8 cellular contexts compared by ENCODE assay signal in the genomic region with DNA sequence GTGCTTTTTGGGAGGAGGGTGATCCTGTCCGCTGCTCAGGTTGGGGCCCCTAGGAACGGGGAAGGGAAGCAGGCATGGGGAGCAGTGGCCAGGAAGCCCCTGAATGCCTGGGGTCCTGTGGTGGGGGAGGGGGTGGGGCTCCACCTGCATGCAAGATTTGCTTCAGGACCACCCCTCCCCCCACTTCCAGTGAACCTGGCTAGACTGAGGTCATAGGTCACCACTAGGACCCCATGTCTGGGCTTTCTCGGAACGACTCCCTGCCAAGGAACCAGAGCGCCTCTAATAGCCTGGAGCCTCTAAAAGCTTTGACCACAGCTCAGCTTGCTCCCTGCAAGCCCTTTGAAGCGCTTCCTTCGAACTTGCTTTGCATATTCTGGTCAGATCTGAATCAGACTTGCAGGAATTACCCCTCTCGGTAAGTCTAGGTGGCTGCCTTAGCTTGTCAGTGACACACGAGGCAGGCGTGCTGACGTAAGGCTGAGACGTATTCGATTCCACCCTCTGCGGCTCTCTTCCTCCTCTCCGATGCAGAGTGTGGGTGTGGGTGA. TPM values are rescaled to one million over a fixed set of nuclear protein-coding genes. Genes with fewer than 3 reads are reported as not detected.
A peak's percentile ranks its signal among the peaks of the same experiment; 100 is the strongest.
DNase-seq lines count a peak whose midpoint lies in the region; ATAC-seq and TF ChIP-seq lines count a peak whose summit lies in the region.

No MANE protein-coding gene starts in this region.

- no peak overlapping the region for H3K9ac ChIP-seq in HUES6 (ENCODE audit: low read length)

- peaks cover 66% of the 10 kb centered on the region for H3K4me1 ChIP-seq in HUES6 (ENCODE audit: control insufficient read depth, insufficient read depth, low read length)

- ATAC-seq in GM21515 (IDR thresholded peaks at IDR 0.05; ENCODE audit: unreplicated experiment) (peak; percentile 50), natural killer cell (peak; percentile 65 to 82 (median 71))

- peaks cover 55% of the 10 kb centered on the region for H3K27me3 ChIP-seq in HUES6 (ENCODE audit: control insufficient read depth, insufficient read depth, low read length)
- H3K27me3 ChIP-seq in WERI-Rb-1 (ENCODE audit: insufficient read depth, low read depth, severe bottlenecking): peaks cover 22% of the 10 kb centered on the region

- TF ChIP-seq CTCF in Calu3 (IDR thresholded peaks at IDR 0.05; ENCODE audit: unreplicated experiment): no peak
- no peak for TF ChIP-seq CTCF in natural killer cell (IDR thresholded peaks at IDR 0.05)
- TF ChIP-seq CTCF in WERI-Rb-1 (IDR thresholded peaks at IDR 0.05; ENCODE audit: low read depth, low read length): no peak

- H3K4me3 ChIP-seq in HUES6 (ENCODE audit: low read depth, low read length) (peak overlapping the region; percentile 6; the same call in 1 of the 2 replicates), WERI-Rb-1 (ENCODE audit: low read depth, low read length) (no peak overlapping the region)

- BruUV-seq in Calu3 (replicated peaks; lab: Mats Ljungman, UMichigan): no TSS peak

- H3K9me3 Mint-ChIP-seq in Calu3 (ENCODE audit: low read depth, unreplicated experiment): no peaks in the 10 kb centered on the region
- H3K9me3 Mint-ChIP-seq in natural killer cell: no peaks in the 10 kb centered on the region
- no peaks in the 10 kb centered on the region for H3K9me3 Mint-ChIP-seq in stimulated activated naive CD8-positive, alpha-beta T cell treated with anti-CD3 and anti-CD28 coated beads, Interleukin-15, Interleukin-2, amounts not matched to agents 100 ng/mL and 50 ng/mL, for 24 hours

- H3K9me3 ChIP-seq in HUES6 (ENCODE audit: control insufficient read depth, insufficient read depth, low read depth, low read length) (no peaks in the 10 kb centered on the region), WERI-Rb-1 (ENCODE audit: severe bottlenecking) (no peaks in the 10 kb centered on the region)

- intact Hi-C loops in Calu3 (cut with micrococcal nuclease; ENCODE audit: unreplicated experiment) (loop anchor here (5.0 kb wide), 1 partner anchor 39 kb away; no protein-coding TSS in a partner anchor), natural killer cell (cut with micrococcal nuclease) (no loop called here)

- H3K4me3 Mint-ChIP-seq in Calu3 (ENCODE audit: low read depth, unreplicated experiment) (peak overlapping the region; percentile 86), natural killer cell (peak overlapping the region; percentile 62)
- peak overlapping the region; percentile 90 for H3K4me3 Mint-ChIP-seq in stimulated activated naive CD8-positive, alpha-beta T cell treated with anti-CD3 and anti-CD28 coated beads, Interleukin-15, Interleukin-2, amounts not matched to agents 100 ng/mL and 50 ng/mL, for 24 hours

- H3K36me3 Mint-ChIP-seq in Calu3 (ENCODE audit: insufficient read depth, unreplicated experiment) (peaks cover 74% of the 10 kb centered on the region), natural killer cell (no peaks in the 10 kb centered on the region)
- H3K36me3 Mint-ChIP-seq in stimulated activated naive CD8-positive, alpha-beta T cell treated with anti-CD3 and anti-CD28 coated beads, Interleukin-15, Interleukin-2, amounts not matched to agents 100 ng/mL and 50 ng/mL, for 24 hours (ENCODE audit: low read depth): peaks cover 23% of the 10 kb centered on the region

- H3K27ac Mint-ChIP-seq in Calu3 (ENCODE audit: unreplicated experiment) (peak overlapping the region; percentile 79), natural killer cell (peak overlapping the region; percentile 82 to 86)
- H3K27ac Mint-ChIP-seq in stimulated activated naive CD8-positive, alpha-beta T cell treated with anti-CD3 and anti-CD28 coated beads, Interleukin-15, Interleukin-2, amounts not matched to agents 100 ng/mL and 50 ng/mL, for 24 hours: peak overlapping the region; percentile 88

- no peak overlapping the region; the same call in 1 of the 2 replicates for H3K27ac ChIP-seq in HUES6 (ENCODE audit: low read depth, low read length)
- no peak overlapping the region for H3K27ac ChIP-seq in WERI-Rb-1

- H3K36me3 ChIP-seq in HUES6 (ENCODE audit: control insufficient read depth, insufficient read depth, low read length): peaks cover 15% of the 10 kb centered on the region; the same call in 1 of the 2 replicates
- H3K36me3 ChIP-seq in WERI-Rb-1: peaks cover 11% of the 10 kb centered on the region

- peaks cover 35% of the 10 kb centered on the region for H3K4me1 Mint-ChIP-seq in Calu3 (ENCODE audit: low read depth, unreplicated experiment)
- peaks cover 12 to 50% of the 10 kb centered on the region in 2 donors for H3K4me1 Mint-ChIP-seq in natural killer cell
- H3K4me1 Mint-ChIP-seq in stimulated activated naive CD8-positive, alpha-beta T cell treated with anti-CD3 and anti-CD28 coated beads, Interleukin-15, Interleukin-2, amounts not matched to agents 100 ng/mL and 50 ng/mL, for 24 hours (ENCODE audit: low read depth): peaks cover 59% of the 10 kb centered on the region

- CTCF ChIA-PET in Calu3 (lab: Charles Lee): interaction anchor here (0.5 to 1.1 kb wide), 4 partner anchors 12 to 769 kb away, joined by 4 to 10 read pairs (median 5); no protein-coding TSS in a partner anchor

- peak; percentile 67 for DNase-seq in Calu3
- DNase-seq in activated CD4-positive, CD25-positive, alpha-beta regulatory T cell treated with anti-CD3 and anti-CD28 coated beads, Interleukin-2, amount 50 U/mL, for 16 hours (ENCODE audit: low read depth, low spot score): peak; percentile 81
- DNase-seq in cerebellar cortex (ENCODE audit: low spot score): peak; percentile 65
- DNase-seq in natural killer cell: peak; percentile 64
- DNase-seq in WERI-Rb-1: no peak

- H3K27me3 Mint-ChIP-seq in Calu3 (ENCODE audit: unreplicated experiment) (no peaks in the 10 kb centered on the region), natural killer cell (ENCODE audit: low read depth in 2 of 2) (no peaks in the 10 kb centered on the region)
- H3K27me3 Mint-ChIP-seq in stimulated activated naive CD8-positive, alpha-beta T cell treated with anti-CD3 and anti-CD28 coated beads, Interleukin-15, Interleukin-2, amounts not matched to agents 100 ng/mL and 50 ng/mL, for 24 hours: no peaks in the 10 kb centered on the region

RNA-seq across cellular contexts. Expression of a gene that starts 3.6 kb away (rescaled TPM):
- total RNA-seq in Calu3 (2022): 39.5 and 51.6 TPM in 2 replicates
- total RNA-seq in natural killer cell: 10 to 100 TPM; 39.0 to 47.9 (median 43.6) TPM

RNA-seq across cellular contexts. Expression of a gene that starts 22.2 kb away (rescaled TPM):
- total RNA-seq in Calu3 (2022) (39.5 and 42.6 TPM in 2 replicates), natural killer cell (10 to 100 TPM; 47.9 to 53.6 (median 48.3) TPM)
